In the genomic region with DNA sequence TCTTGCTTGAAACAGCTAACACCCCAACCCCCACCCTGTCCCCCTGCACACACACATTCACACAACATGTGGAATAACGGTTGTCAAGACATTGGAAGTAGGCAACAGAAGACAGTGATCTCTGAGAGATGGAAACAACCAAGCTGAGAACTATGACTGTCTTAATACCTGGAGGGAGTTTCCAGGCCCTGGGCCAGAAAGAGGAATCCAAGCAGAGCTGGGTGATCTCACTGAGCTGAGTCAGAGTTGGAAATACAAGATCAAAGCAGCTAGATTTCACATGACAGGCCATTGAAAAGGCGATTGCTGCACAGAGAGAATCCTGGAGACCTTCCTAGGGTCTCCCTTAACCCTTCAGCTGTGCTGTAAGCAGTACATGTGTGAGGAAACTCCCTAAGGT, we compare ENCODE assay signal across 8 cellular contexts.
DNase-seq lines count a peak whose midpoint lies in the region; ATAC-seq, FAIRE-seq and TF ChIP-seq lines count a peak whose summit lies in the region.

No MANE protein-coding gene starts in this region.

- ATAC-seq in GM21619 (IDR thresholded peaks at IDR 0.05; ENCODE audit: unreplicated experiment) = peak; percentile 45

- no peak for FAIRE-seq in HTR-8/SVneo (lab: Jason Lieb, UNC)

- DNase-seq in GM04503 (ENCODE audit: low read depth) (peak; percentile 65), HTR-8/SVneo (ENCODE audit: insufficient read length, low spot score) (peak; percentile 39), brain microvascular endothelial cell (peak; percentile 94), smooth muscle cell (lab: John Stamatoyannopoulos, UW; ENCODE audit: unreplicated experiment) (no peak), NCI-H2081 treated with DMSO at 0.1 percent for 48 hours (lab: John Stamatoyannopoulos, UW) (no peak), NCI-H2196 treated with DMSO at 0.1 percent for 48 hours (lab: John Stamatoyannopoulos, UW; ENCODE audit: unreplicated experiment) (no peak), NCI-H1930 (lab: John Stamatoyannopoulos, UW) (no peak)

- H2AFZ ChIP-seq in smooth muscle cell (ENCODE audit: low read depth) = peak overlapping the region; percentile 0

- H3F3A ChIP-seq in smooth muscle cell (ENCODE audit: low read depth) = no peaks in the 10 kb centered on the region

- TF ChIP-seq CTCF in brain microvascular endothelial cell (IDR thresholded peaks at IDR 0.05; ENCODE audit: low read depth, low read length, missing control alignments) = no peak
- TF ChIP-seq CTCF in smooth muscle cell (IDR thresholded peaks at IDR 0.05; ENCODE audit: borderline replicate concordance, insufficient read depth, poor library complexity, severe bottlenecking) = no peak

- no peaks in the 10 kb centered on the region for H3K79me2 ChIP-seq in smooth muscle cell (ENCODE audit: low read depth)

- H3K9ac ChIP-seq in smooth muscle cell (ENCODE audit: low read depth) = peak overlapping the region; percentile 60

- no peaks in the 10 kb centered on the region for H3K9me3 ChIP-seq in smooth muscle cell (replicated peaks; ENCODE audit: low read depth)

- H3K36me3 ChIP-seq in brain microvascular endothelial cell (replicated peaks) = no peaks in the 10 kb centered on the region
- no peaks in the 10 kb centered on the region for H3K36me3 ChIP-seq in smooth muscle cell (ENCODE audit: low read depth)

- in situ Hi-C loops in brain microvascular endothelial cell (cut with HindIII; ENCODE audit: low pct_ligation_motif_present, low sequenced_read_pairs) = no loop called here

- H4K20me1 ChIP-seq in smooth muscle cell (ENCODE audit: low read depth) = no peaks in the 10 kb centered on the region

- no peak overlapping the region for H3K4me2 ChIP-seq in smooth muscle cell

- H3K27me3 ChIP-seq in brain microvascular endothelial cell (replicated peaks) = no peaks in the 10 kb centered on the region
- no peaks in the 10 kb centered on the region for H3K27me3 ChIP-seq in smooth muscle cell (ENCODE audit: low read depth)

- WGBS in smooth muscle cell (ENCODE audit: low lambda C conversion rate) = 7% methylated on average over 2 of the region's 2 CpGs

- H3K27ac ChIP-seq in brain microvascular endothelial cell (peak overlapping the region; percentile 66), smooth muscle cell (ENCODE audit: low read depth) (peak overlapping the region; percentile 85)

- H3K4me1 ChIP-seq in smooth muscle cell (ENCODE audit: low read depth) = no peaks in the 10 kb centered on the region

- H3K4me3 ChIP-seq in brain microvascular endothelial cell (ENCODE audit: low read depth, low read length) (no peak overlapping the region), smooth muscle cell (no peak overlapping the region)

Comparison
In these comparisons a context has a peak if more than half of its experiments do, and no peak if none do; other contexts are left out.
1. DNase-seq: peak in GM04503 (single experiment), HTR-8/SVneo (single experiment) and brain microvascular endothelial cell (single experiment); none in smooth muscle cell (single experiment), NCI-H2081 treated with DMSO at 0.1 percent for 48 hours (single experiment), NCI-H2196 treated with DMSO at 0.1 percent for 48 hours (single experiment) and NCI-H1930 (0 of 2).